8 cellular contexts compared by ENCODE assay signal in genomic region chr7:66739477-66739876, GRCh38. TPM values are rescaled to one million over a fixed set of nuclear protein-coding genes. Genes with fewer than 3 reads are reported as not detected.
DNase-seq lines count a peak whose midpoint lies in the region; ATAC-seq and TF ChIP-seq lines count a peak whose summit lies in the region.

No MANE protein-coding gene starts in this region.

- CTCF ChIA-PET in Panc1 (lab: Charles Lee), result no interaction called here

- intact Hi-C loops in Panc1 (cut with micrococcal nuclease; ENCODE audit: unreplicated experiment), result no loop called here
- intact Hi-C loops in esophagus muscularis mucosa (cut with DNase I), result loop anchor here (5.0 to 10.0 kb wide), 2 partner anchors 57 to 185 kb away; no protein-coding TSS in a partner anchor

- in situ Hi-C loops in Panc1 (cut with HindIII; ENCODE audit: low pct_unique_long_range_greater_than_20kb, low sequenced_read_pairs), result no loop called here

- no peak for TF ChIP-seq EP300 in esophagus muscularis mucosa (IDR thresholded peaks at IDR 0.05)

- ATAC-seq in Panc1 (no peak), GM19395 (IDR thresholded peaks at IDR 0.05; ENCODE audit: unreplicated experiment) (no peak), HG03439 (IDR thresholded peaks at IDR 0.05; ENCODE audit: unreplicated experiment) (no peak)

- H3K27me3 ChIP-seq in Panc1 (ENCODE audit: control insufficient read depth, insufficient read depth, low read length), result no peaks in the 10 kb centered on the region
- H3K27me3 ChIP-seq in esophagus muscularis mucosa, result no peaks in the 10 kb centered on the region

- TF ChIP-seq CTCF in GM12864 (IDR thresholded peaks at IDR 0.05; ENCODE audit: low read depth, low read length, missing control alignments) (no peak), Panc1 (IDR thresholded peaks at IDR 0.05) (no peak), esophagus muscularis mucosa (IDR thresholded peaks at IDR 0.05) (no peak), retinal pigment epithelial cell (conservative IDR thresholded peaks at IDR 0.05; ENCODE audit: low read depth, low read length) (no peak)

- H3K4me1 ChIP-seq in Panc1 (ENCODE audit: control insufficient read depth, insufficient read depth, low read length) (peaks cover 5% of the 10 kb centered on the region), esophagus muscularis mucosa (peaks cover 13 to 58% (median 48%) of the 10 kb centered on the region in 4 donors)

- H3K9me3 ChIP-seq in Panc1 (ENCODE audit: control insufficient read depth, insufficient read depth, low read depth, low read length) (no peaks in the 10 kb centered on the region), esophagus muscularis mucosa (peaks cover 0 to 11% (median 5%) of the 10 kb centered on the region in 4 donors)

- H3K4me3 ChIP-seq in GM12864 (ENCODE audit: low read depth, low read length), result peak overlapping the region; percentile 67
- H3K4me3 ChIP-seq in Panc1 (ENCODE audit: low read depth in 2 of 2, low read length in 2 of 2), result peak overlapping the region; percentile 69 to 71
- peak overlapping the region; percentile 84 to 100 (median 98) for H3K4me3 ChIP-seq in esophagus muscularis mucosa
- peak overlapping the region; percentile 82 for H3K4me3 ChIP-seq in retinal pigment epithelial cell (ENCODE audit: low read length)

- BruUV-seq in Panc1 (replicated peaks; lab: Mats Ljungman, UMichigan), result no TSS peak

- POLR2A ChIA-PET in Panc1 (lab: Charles Lee), result interaction anchor here (0.8 kb wide), 1 partner anchor 10 kb away, joined by 4 read pairs; no protein-coding TSS in a partner anchor

- H3K27ac ChIP-seq in Panc1 (ENCODE audit: low read length), result peak overlapping the region; percentile 90
- H3K27ac ChIP-seq in esophagus muscularis mucosa (replicated peaks in 1 of 4), result peak overlapping the region; percentile 96 to 100 (median 100)

- DNase-seq in GM12864 (ENCODE audit: low read depth), result no peak
- no peak for DNase-seq in Panc1 (ENCODE audit: low read depth, low spot score)
- no peak for DNase-seq in esophagus muscularis mucosa (ENCODE audit: extremely low spot score)
- DNase-seq in retinal pigment epithelial cell (ENCODE audit: low read depth), result no peak
- no peak for DNase-seq in cerebellar cortex (ENCODE audit: low spot score)
- DNase-seq in stimulated activated CD4-positive, alpha-beta T cell treated with anti-CD3 and anti-CD28 coated beads, Interleukin-15, amount 100 ng/mL, for 24 hours, result no peak

- TF ChIP-seq POLR2A in esophagus muscularis mucosa (IDR thresholded peaks at IDR 0.05; ENCODE audit: low read depth), result no peak

- 91% methylated on average over 14 of the region's 14 CpGs for WGBS in esophagus muscularis mucosa

- no peaks in the 10 kb centered on the region for H3K36me3 ChIP-seq in Panc1 (ENCODE audit: control insufficient read depth, insufficient read depth, low read length)
- H3K36me3 ChIP-seq in esophagus muscularis mucosa, result peaks cover 0 to 19% (median 5%) of the 10 kb centered on the region in 4 donors

RNA-seq across cellular contexts. Expression of gene RABGEF1, which starts 1.1 kb away (rescaled TPM):
- total RNA-seq in Panc1 (2021; ENCODE audit: unreplicated experiment), result 27.3 TPM
- 22.9 TPM for polyA plus RNA-seq in Panc1 (2012; ENCODE audit: insufficient read length)
- total RNA-seq in esophagus muscularis mucosa, result 10 to 100 TPM; 34.3 to 45.4 (median 37.1) TPM
